17 cellular contexts compared by ENCODE assay signal in the genomic region with DNA sequence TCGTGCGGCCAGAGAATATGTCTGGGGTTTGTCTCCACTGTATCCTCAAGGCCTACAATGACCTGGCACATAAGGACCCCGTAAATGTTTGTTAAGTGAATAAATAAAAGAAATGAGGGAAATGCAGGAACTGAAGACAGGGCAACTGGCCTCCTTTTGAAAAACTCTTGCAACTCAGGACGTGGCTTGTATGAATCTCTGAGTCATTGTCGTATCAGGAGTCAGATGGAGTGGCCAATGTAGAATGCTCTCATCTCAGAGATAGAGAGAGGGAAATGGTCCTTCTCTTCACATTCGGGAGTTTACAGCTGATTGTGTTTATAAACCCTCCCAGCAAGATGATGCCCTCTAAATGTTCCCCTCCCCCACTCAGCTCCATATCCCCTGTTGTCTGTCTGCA.
"Had no signal": no experiment of that assay in that cellular context is flagged by ENCODE, and none has a peak within 500 bp of the region (broad histone marks: within the 10 kb centered on the region; RNA-seq: fewer than 3 reads in every experiment).

No MANE protein-coding gene starts in this region.

- H3K27ac Mint-ChIP-seq: activated CD4-positive, alpha-beta T cell treated with anti-CD3 and anti-CD28 coated beads, Interleukin-2, amount 10 ng/mL, durations not matched to agents 7 days and 5 days; brain; endodermal cell; natural killer cell treated with Interleukin-12 subunit alpha and Interleukin-12 subunit beta and Interleukin-15 and Interleukin-18, amount 100 ng/mL, for 72 hours; stimulated activated memory B cell treated with anti-CD40 and anti-IgM and Interleukin-4, amounts not matched to agents 10 μg/mL and 1 μg/mL and 100 μg/mL, for 72 hours; type B pancreatic cell had no signal

- H3K27me3 ChIP-seq: adrenal gland, right lobe of liver, suprapubic skin had no signal

- H3K36me3 Mint-ChIP-seq: brain; natural killer cell treated with Interleukin-12 subunit alpha and Interleukin-12 subunit beta and Interleukin-15 and Interleukin-18, amount 100 ng/mL, for 72 hours had no signal

- H3K4me3 ChIP-seq: adrenal gland, left ventricle myocardium inferior, prostate gland, right lobe of liver, suprapubic skin had no signal

- H3K36me3 ChIP-seq: adrenal gland, left ventricle myocardium inferior, prostate gland, right lobe of liver, suprapubic skin had no signal

- DNase-seq: activated CD4-positive, alpha-beta T cell treated with anti-CD3 and anti-CD28 coated beads, Interleukin-2, amount 10 ng/mL, durations not matched to agents 7 days and 5 days; activated CD4-positive, CD25-positive, alpha-beta regulatory T cell; activated naive CD4-positive, alpha-beta T cell treated with anti-CD3 and anti-CD28 coated beads, Interleukin-2, amount 50 U/mL, for 16 hours; adrenal gland; dermis blood vessel endothelial cell; endodermal cell; kidney; left ventricle myocardium inferior; mesenchymal stem cell; occipital lobe; right lobe of liver had no signal

- H3K27ac ChIP-seq: adrenal gland, left ventricle myocardium inferior, prostate gland, right lobe of liver, suprapubic skin had no signal

- H3K4me3 Mint-ChIP-seq: activated CD4-positive, alpha-beta T cell treated with anti-CD3 and anti-CD28 coated beads, Interleukin-2, amount 10 ng/mL, durations not matched to agents 7 days and 5 days; brain; endodermal cell; natural killer cell treated with Interleukin-12 subunit alpha and Interleukin-12 subunit beta and Interleukin-15 and Interleukin-18, amount 100 ng/mL, for 72 hours; stimulated activated memory B cell treated with anti-CD40 and anti-IgM and Interleukin-4, amounts not matched to agents 10 μg/mL and 1 μg/mL and 100 μg/mL, for 72 hours; type B pancreatic cell had no signal

- H3K9me3 Mint-ChIP-seq: activated CD4-positive, alpha-beta T cell treated with anti-CD3 and anti-CD28 coated beads, Interleukin-2, amount 10 ng/mL, durations not matched to agents 7 days and 5 days; endodermal cell; natural killer cell treated with Interleukin-12 subunit alpha and Interleukin-12 subunit beta and Interleukin-15 and Interleukin-18, amount 100 ng/mL, for 72 hours; stimulated activated memory B cell treated with anti-CD40 and anti-IgM and Interleukin-4, amounts not matched to agents 10 μg/mL and 1 μg/mL and 100 μg/mL, for 72 hours had no signal

- H3K27me3 Mint-ChIP-seq: natural killer cell treated with Interleukin-12 subunit alpha and Interleukin-12 subunit beta and Interleukin-15 and Interleukin-18, amount 100 ng/mL, for 72 hours; stimulated activated memory B cell treated with anti-CD40 and anti-IgM and Interleukin-4, amounts not matched to agents 10 μg/mL and 1 μg/mL and 100 μg/mL, for 72 hours; type B pancreatic cell had no signal

- H3K9me3 ChIP-seq: adrenal gland, left ventricle myocardium inferior, prostate gland, right lobe of liver, suprapubic skin had no signal

- ATAC-seq: natural killer cell treated with Interleukin-12 subunit alpha and Interleukin-12 subunit beta and Interleukin-15 and Interleukin-18, amount 100 ng/mL, for 72 hours; right lobe of liver; stimulated activated memory B cell treated with anti-CD40 and anti-IgM and Interleukin-4, amounts not matched to agents 10 μg/mL and 1 μg/mL and 100 μg/mL, for 72 hours had no signal

- H3K4me1 ChIP-seq: right lobe of liver had no signal

- H3K4me1 Mint-ChIP-seq: activated CD4-positive, alpha-beta T cell treated with anti-CD3 and anti-CD28 coated beads, Interleukin-2, amount 10 ng/mL, durations not matched to agents 7 days and 5 days; brain had no signal
